ENCODE assay signal across 1 cellular context in genomic region chr18:35747894-35748472, GRCh38.
TF ChIP-seq lines count a peak whose summit lies in the region.

No MANE protein-coding gene starts in this region.

TF ChIP-seq in HepG2, 621 proteins besides CTCF, POLR2A, EP300 and RAD21 (continued from another document):
- TF ChIP-seq, protein P1, sequence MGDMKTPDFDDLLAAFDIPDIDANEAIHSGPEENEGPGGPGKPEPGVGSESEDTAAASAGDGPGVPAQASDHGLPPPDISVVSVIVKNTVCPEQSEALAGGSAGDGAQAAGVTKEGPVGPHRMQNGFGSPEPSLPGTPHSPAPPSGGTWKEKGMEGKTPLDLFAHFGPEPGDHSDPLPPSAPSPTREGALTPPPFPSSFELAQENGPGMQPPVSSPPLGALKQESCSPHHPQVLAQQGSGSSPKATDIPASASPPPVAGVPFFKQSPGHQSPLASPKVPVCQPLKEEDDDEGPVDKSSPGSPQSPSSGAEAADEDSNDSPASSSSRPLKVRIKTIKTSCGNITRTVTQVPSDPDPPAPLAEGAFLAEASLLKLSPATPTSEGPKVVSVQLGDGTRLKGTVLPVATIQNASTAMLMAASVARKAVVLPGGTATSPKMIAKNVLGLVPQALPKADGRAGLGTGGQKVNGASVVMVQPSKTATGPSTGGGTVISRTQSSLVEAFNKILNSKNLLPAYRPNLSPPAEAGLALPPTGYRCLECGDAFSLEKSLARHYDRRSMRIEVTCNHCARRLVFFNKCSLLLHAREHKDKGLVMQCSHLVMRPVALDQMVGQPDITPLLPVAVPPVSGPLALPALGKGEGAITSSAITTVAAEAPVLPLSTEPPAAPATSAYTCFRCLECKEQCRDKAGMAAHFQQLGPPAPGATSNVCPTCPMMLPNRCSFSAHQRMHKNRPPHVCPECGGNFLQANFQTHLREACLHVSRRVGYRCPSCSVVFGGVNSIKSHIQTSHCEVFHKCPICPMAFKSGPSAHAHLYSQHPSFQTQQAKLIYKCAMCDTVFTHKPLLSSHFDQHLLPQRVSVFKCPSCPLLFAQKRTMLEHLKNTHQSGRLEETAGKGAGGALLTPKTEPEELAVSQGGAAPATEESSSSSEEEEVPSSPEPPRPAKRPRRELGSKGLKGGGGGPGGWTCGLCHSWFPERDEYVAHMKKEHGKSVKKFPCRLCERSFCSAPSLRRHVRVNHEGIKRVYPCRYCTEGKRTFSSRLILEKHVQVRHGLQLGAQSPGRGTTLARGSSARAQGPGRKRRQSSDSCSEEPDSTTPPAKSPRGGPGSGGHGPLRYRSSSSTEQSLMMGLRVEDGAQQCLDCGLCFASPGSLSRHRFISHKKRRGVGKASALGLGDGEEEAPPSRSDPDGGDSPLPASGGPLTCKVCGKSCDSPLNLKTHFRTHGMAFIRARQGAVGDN (CRISPR knock-in tag; IDR thresholded peaks at IDR 0.05), result 0 out of 2 replicates have a peak, but pooled peaks have one; percentile 7
- TF ChIP-seq, protein P2, sequence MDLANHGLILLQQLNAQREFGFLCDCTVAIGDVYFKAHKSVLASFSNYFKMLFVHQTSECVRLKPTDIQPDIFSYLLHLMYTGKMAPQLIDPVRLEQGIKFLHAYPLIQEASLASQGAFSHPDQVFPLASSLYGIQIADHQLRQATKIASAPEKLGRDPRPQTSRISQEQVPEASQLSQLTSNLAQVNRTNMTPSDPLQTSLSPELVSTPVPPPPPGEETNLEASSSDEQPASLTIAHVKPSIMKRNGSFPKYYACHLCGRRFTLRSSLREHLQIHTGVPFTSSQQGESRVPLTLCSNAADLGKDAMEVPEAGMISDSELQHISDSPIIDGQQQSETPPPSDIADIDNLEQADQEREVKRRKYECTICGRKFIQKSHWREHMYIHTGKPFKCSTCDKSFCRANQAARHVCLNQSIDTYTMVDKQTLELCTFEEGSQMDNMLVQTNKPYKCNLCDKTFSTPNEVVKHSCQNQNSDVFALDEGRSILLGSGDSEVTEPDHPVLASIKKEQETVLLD (CRISPR knock-in tag; IDR thresholded peaks at IDR 0.05; ENCODE audit: low read depth), result no peak
- TF ChIP-seq, protein P3, sequence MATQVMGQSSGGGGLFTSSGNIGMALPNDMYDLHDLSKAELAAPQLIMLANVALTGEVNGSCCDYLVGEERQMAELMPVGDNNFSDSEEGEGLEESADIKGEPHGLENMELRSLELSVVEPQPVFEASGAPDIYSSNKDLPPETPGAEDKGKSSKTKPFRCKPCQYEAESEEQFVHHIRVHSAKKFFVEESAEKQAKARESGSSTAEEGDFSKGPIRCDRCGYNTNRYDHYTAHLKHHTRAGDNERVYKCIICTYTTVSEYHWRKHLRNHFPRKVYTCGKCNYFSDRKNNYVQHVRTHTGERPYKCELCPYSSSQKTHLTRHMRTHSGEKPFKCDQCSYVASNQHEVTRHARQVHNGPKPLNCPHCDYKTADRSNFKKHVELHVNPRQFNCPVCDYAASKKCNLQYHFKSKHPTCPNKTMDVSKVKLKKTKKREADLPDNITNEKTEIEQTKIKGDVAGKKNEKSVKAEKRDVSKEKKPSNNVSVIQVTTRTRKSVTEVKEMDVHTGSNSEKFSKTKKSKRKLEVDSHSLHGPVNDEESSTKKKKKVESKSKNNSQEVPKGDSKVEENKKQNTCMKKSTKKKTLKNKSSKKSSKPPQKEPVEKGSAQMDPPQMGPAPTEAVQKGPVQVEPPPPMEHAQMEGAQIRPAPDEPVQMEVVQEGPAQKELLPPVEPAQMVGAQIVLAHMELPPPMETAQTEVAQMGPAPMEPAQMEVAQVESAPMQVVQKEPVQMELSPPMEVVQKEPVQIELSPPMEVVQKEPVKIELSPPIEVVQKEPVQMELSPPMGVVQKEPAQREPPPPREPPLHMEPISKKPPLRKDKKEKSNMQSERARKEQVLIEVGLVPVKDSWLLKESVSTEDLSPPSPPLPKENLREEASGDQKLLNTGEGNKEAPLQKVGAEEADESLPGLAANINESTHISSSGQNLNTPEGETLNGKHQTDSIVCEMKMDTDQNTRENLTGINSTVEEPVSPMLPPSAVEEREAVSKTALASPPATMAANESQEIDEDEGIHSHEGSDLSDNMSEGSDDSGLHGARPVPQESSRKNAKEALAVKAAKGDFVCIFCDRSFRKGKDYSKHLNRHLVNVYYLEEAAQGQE (IDR thresholded peaks at IDR 0.05; ENCODE audit: borderline replicate concordance in 1 of 2, low read depth in 1 of 2, low read length in 2 of 2), result no peak
- no peak for TF ChIP-seq ZNF644 (CRISPR knock-in tag; IDR thresholded peaks at IDR 0.05; ENCODE audit: low read depth)
